ENCODE assay signal across 20 cellular contexts in the genomic region with DNA sequence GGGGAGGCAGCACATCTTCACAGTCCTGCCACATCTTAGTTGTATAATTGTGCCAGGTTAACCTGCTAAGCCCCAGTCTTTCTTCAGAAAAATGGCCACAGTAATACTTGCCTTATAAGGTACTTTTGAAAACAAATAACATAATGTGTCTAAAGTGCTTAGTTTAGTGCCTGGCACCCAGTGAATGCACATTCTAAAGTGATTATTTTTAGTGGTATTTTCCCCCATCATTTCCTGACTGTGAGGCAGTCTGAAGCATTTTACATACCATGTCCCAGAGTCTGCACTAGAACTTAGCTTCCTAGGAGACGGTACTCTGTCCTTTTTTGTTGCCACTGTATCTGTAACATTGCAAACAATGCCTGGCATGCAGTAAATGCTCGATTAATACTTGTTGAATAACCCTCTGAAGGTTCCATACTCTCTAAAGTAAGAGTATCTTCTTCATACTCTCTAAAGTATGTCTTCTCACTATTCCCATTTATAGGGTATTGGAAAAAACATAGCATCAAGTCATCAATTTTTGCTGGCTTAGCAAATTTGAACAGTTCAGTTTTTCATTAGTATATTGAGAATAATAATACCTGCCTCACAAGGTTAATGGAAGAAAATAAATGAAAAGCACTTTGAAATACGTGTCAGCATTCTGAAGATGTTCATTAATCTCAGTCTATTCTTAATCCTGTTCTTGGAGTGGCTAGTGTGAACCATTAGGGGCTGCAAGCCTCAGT. TPM values are rescaled to one million over a fixed set of nuclear protein-coding genes. Genes with fewer than 3 reads are reported as not detected.
DNase-seq lines count a peak whose midpoint lies in the region; ATAC-seq lines count a peak whose summit lies in the region.
"Had no signal": no experiment of that assay in that cellular context is flagged by ENCODE, and none has a peak within 500 bp of the region (broad histone marks: within the 10 kb centered on the region; RNA-seq: fewer than 3 reads in every experiment).

No MANE protein-coding gene starts in this region.

- H3F3A ChIP-seq in GM23248 (ENCODE audit: insufficient read depth) = no peaks in the 10 kb centered on the region

- H3K79me2 ChIP-seq in GM23248 (ENCODE audit: insufficient read depth) = no peaks in the 10 kb centered on the region

- H3K9me2 ChIP-seq in GM23248 (ENCODE audit: insufficient read depth) = no peaks in the 10 kb centered on the region

- H4K20me1 ChIP-seq in GM23248 (ENCODE audit: insufficient read depth) = no peaks in the 10 kb centered on the region

- H3K9me3 ChIP-seq in GM23248 (ENCODE audit: low read depth) = peaks cover 2% of the 10 kb centered on the region
- H3K9me3 ChIP-seq: Peyer's patch had no signal

- no peak overlapping the region for H3K4me2 ChIP-seq in GM23248 (ENCODE audit: unreplicated experiment)

- in situ Hi-C loops in GM23248 (cut with MboI) = no loop called here

- H3K36me3 ChIP-seq in GM23248 (ENCODE audit: low read depth) = no peaks in the 10 kb centered on the region
- H3K36me3 ChIP-seq: Peyer's patch had no signal

- no peak overlapping the region for H2AFZ ChIP-seq in GM23248

- intact Hi-C loops in sciatic nerve (cut with DNase I) = no loop called here

- no peak overlapping the region for H3K9ac ChIP-seq in GM23248

- no peaks in the 10 kb centered on the region for H3K4me1 ChIP-seq in GM23248 (ENCODE audit: insufficient read depth)
- H3K4me1 ChIP-seq: Peyer's patch had no signal

- no peak overlapping the region for H3K4me3 ChIP-seq in GM23248
- H3K4me3 ChIP-seq: Peyer's patch had no signal

- H3K27ac ChIP-seq in GM23248 = no peak overlapping the region
- H3K27ac ChIP-seq: C4-2B, Peyer's patch had no signal

- H3K27me3 ChIP-seq in GM23248 (replicated peaks; ENCODE audit: insufficient read depth) = peaks cover 24% of the 10 kb centered on the region; the same call in 1 of the 2 replicates
- H3K27me3 ChIP-seq: Peyer's patch had no signal

- WGBS in GM23248 (ENCODE audit: low coverage in 1 of 2, low lambda C conversion rate in 2 of 2, missing lambda C conversion rate in 2 of 2), 2 experiments = 26 to 30% methylated on average over 3 of the region's 3 CpGs

- ATAC-seq in sciatic nerve (no peak), GM19035 (IDR thresholded peaks at IDR 0.05; ENCODE audit: unreplicated experiment) (no peak)

- DNase-seq in GM23248 (peak; percentile 7), astrocyte of the hippocampus (ENCODE audit: low read depth, low spot score) (peak; percentile 48), iris pigment epithelial cell (ENCODE audit: low read depth) (peak; percentile 41), NCI-H1436 treated with DMSO at 0.1 percent for 48 hours (lab: John Stamatoyannopoulos, UW) (no peak), sciatic nerve (ENCODE audit: low spot score) (no peak), CD1c-positive myeloid dendritic cell (ENCODE audit: extremely low spot score) (no peak)
- DNase-seq: DMS53, EL, GF-D8, KG1, NCI-H1092, NCI-H1436, NCI-H2029, NCI-H345, NCI-H524 treated with DMSO at 0.1 percent for 48 hours, NCI-H82, Peyer's patch had no signal

RNA-seq across cellular contexts. Expression of gene FMO3, which starts 43.7 kb away (rescaled TPM):
- not detected in 2 replicates for total RNA-seq in GM23248 (2014; rRNA removed; shearing (Covaris generic))
- polyA plus RNA-seq in GM23248 (2016; fragmentation: Nextera tagmentation; extraction: Ambion mirVana) = not detected in 2 replicates
- 3.0 TPM for total RNA-seq in sciatic nerve
- total RNA-seq: OCI-LY7 had no signal

RNA-seq across cellular contexts. Expression of gene FMO2, which starts 50.7 kb away (rescaled TPM):
- not detected in 2 replicates for total RNA-seq in GM23248 (2014; rRNA removed; shearing (Covaris generic))
- not detected in 2 replicates for polyA plus RNA-seq in GM23248 (2016; fragmentation: Nextera tagmentation; extraction: Ambion mirVana)
- total RNA-seq in sciatic nerve = 58.3 TPM
- total RNA-seq: OCI-LY7 had no signal

Comparison
In these comparisons a context has a peak if more than half of its experiments do, and no peak if none do; other contexts are left out.
1. DNase-seq: peak in GM23248 (single experiment), astrocyte of the hippocampus (single experiment) and iris pigment epithelial cell (single experiment); none in NCI-H1436 treated with DMSO at 0.1 percent for 48 hours (single experiment), sciatic nerve (single experiment) and CD1c-positive myeloid dendritic cell (single experiment).
2. RNA of gene FMO2, which starts 50.7 kb away (total RNA-seq): 58.3 TPM in sciatic nerve (single experiment); not detected in GM23248; every median in the first group is over 10 times any median in the second.